ENCODE assay signal across 9 cellular contexts in the genomic region with DNA sequence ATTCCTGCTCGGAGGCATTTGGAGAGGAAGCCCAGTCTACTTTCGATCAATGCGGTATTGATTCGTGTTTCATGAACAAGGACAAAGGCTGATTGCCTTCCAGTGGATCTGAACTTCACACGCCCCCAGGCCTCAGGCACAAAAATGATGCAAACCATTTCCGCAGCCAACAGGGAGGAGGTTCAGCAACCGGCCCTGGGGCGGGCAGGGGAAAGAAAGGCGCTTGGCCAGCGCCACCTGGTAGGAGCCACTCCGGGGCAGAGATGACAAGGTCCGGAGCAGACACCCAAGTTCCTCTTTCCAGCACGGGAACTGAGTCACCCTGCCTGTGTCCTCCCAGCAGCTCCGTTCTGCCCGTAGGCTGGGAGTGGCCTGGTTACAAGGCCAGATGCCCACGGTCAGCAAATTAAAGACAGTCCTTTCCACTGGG.
A peak's percentile ranks its signal among the peaks of the same experiment; 100 is the strongest.
DNase-seq lines count a peak whose midpoint lies in the region; ATAC-seq and TF ChIP-seq lines count a peak whose summit lies in the region.
"Had no signal": no experiment of that assay in that cellular context is flagged by ENCODE, and none has a peak within 500 bp of the region (broad histone marks: within the 10 kb centered on the region; RNA-seq: fewer than 3 reads in every experiment).

No MANE protein-coding gene starts in this region.

- dilution Hi-C loops in IMR-90 (cut with HindIII; ENCODE audit: low sequenced_read_pairs, unreplicated experiment), result no loop called here

- ATAC-seq in IMR-90 (ENCODE audit: low read depth), result no peak
- peak; percentile 87 for ATAC-seq in body of pancreas
- ATAC-seq in right lobe of liver, result peak; percentile 92 to 97 (median 94)
- ATAC-seq in upper lobe of right lung, result peak; percentile 95
- no peak for ATAC-seq in HG03139 (IDR thresholded peaks at IDR 0.05; ENCODE audit: unreplicated experiment)
- ATAC-seq: naive thymus-derived CD8-positive, alpha-beta T cell had no signal

- no peaks in the 10 kb centered on the region for H3K79me1 ChIP-seq in IMR-90 (ENCODE audit: low read depth in 1 of 2, low read length in 2 of 2)

- H2AK5ac ChIP-seq in IMR-90 (ENCODE audit: low read depth, low read length), result peak overlapping the region; percentile 24; the same call in 1 of the 2 replicates

- TF ChIP-seq POLR2A in IMR-90 (IDR thresholded peaks at IDR 0.05; ENCODE audit: low read depth, low read length) (no peak), body of pancreas (IDR thresholded peaks at IDR 0.05) (peak in 2 of 3 donors; percentile 15 to 37), right lobe of liver (IDR thresholded peaks at IDR 0.05) (no peak)

- H2AFZ ChIP-seq in IMR-90 (replicated peaks; ENCODE audit: low read length, poor library complexity), result peak overlapping the region; percentile 26

- peak overlapping the region; percentile 4 for H3K4ac ChIP-seq in IMR-90 (ENCODE audit: low read depth, low read length)

- H3K27ac Mint-ChIP-seq in activated CD4-positive, alpha-beta T cell treated with anti-CD3 and anti-CD28 coated beads, Interleukin-2, amount 10 ng/mL, durations not matched to agents 24 days and 14 days, result no peak overlapping the region
- H3K27ac Mint-ChIP-seq: naive thymus-derived CD8-positive, alpha-beta T cell had no signal

- H4K8ac ChIP-seq in IMR-90 (ENCODE audit: low read depth in 2 of 2, low read length in 2 of 2), result peak overlapping the region in 1 of 2 experiments; percentile 35; a peak in 1 of 4 replicates

- no peak overlapping the region for H2BK5ac ChIP-seq in IMR-90 (ENCODE audit: low read depth, low read length, poor library complexity, severe bottlenecking)

- no peaks in the 10 kb centered on the region for H3K9me3 Mint-ChIP-seq in activated CD4-positive, alpha-beta T cell treated with anti-CD3 and anti-CD28 coated beads, Interleukin-2, amount 10 ng/mL, durations not matched to agents 24 days and 14 days

- H3K9ac ChIP-seq in IMR-90 (ENCODE audit: low read depth, low read length), result no peak overlapping the region

- H3K4me1 ChIP-seq in IMR-90 (ENCODE audit: control insufficient read depth, insufficient read depth, low read length) (peaks cover 13% of the 10 kb centered on the region), body of pancreas (peaks cover 30% of the 10 kb centered on the region), right lobe of liver (peaks cover 0 to 34% (median 17%) of the 10 kb centered on the region in 4 donors), upper lobe of right lung (peaks cover 24% of the 10 kb centered on the region)

- H3K27me3 ChIP-seq in BJ (ENCODE audit: control insufficient read depth, insufficient read depth, low read length) (no peaks in the 10 kb centered on the region), IMR-90 (ENCODE audit: control insufficient read depth, insufficient read depth, low read length) (no peaks in the 10 kb centered on the region), body of pancreas (no peaks in the 10 kb centered on the region), right lobe of liver (no peaks in the 10 kb centered on the region), upper lobe of right lung (no peaks in the 10 kb centered on the region)

- H3K56ac ChIP-seq in IMR-90 (ENCODE audit: extremely low read depth, insufficient read depth, low read length), result no peak overlapping the region

- BruUV-seq in IMR-90 (replicated peaks; lab: Mats Ljungman, UMichigan), result no TSS peak

- H3K36me3 Mint-ChIP-seq in activated CD4-positive, alpha-beta T cell treated with anti-CD3 and anti-CD28 coated beads, Interleukin-2, amount 10 ng/mL, durations not matched to agents 24 days and 14 days (ENCODE audit: low read depth), result no peaks in the 10 kb centered on the region
- H3K36me3 Mint-ChIP-seq: naive thymus-derived CD8-positive, alpha-beta T cell had no signal

- POLR2A ChIA-PET in BJ (lab: Charles Lee) (interaction anchor here (0.5 kb wide), 1 partner anchor 16 kb away, joined by 4 read pairs; no protein-coding TSS in a partner anchor), IMR-90 (lab: Charles Lee; ENCODE audit: unreplicated experiment) (no interaction called here)

- intact Hi-C loops in IMR-90 (cut with micrococcal nuclease) (no loop called here), body of pancreas (cut with DNase I) (no loop called here), right lobe of liver (cut with DNase I) (no loop called here), upper lobe of right lung (cut with DNase I) (no loop called here)
- intact Hi-C loops in activated CD4-positive, alpha-beta T cell treated with anti-CD3 and anti-CD28 coated beads, Interleukin-2, amount 10 ng/mL, durations not matched to agents 24 days and 14 days (cut with micrococcal nuclease), result no loop called here

- TF ChIP-seq CTCF in BJ (IDR thresholded peaks at IDR 0.05; ENCODE audit: insufficient read depth, low read depth, low read length), result no peak
- no peak for TF ChIP-seq CTCF in IMR-90 (conservative IDR thresholded peaks at IDR 0.05; ENCODE audit: low read depth, low read length)
- no peak for TF ChIP-seq CTCF in body of pancreas (IDR thresholded peaks at IDR 0.05)
- TF ChIP-seq CTCF in right lobe of liver (IDR thresholded peaks at IDR 0.05), result peak in 1 of 4 donors; percentile 18
- TF ChIP-seq CTCF in upper lobe of right lung (IDR thresholded peaks at IDR 0.05), result peak; percentile 11

- H3K4me3 ChIP-seq in BJ (ENCODE audit: low read depth, low read length), result no peak overlapping the region
- H3K4me3 ChIP-seq in IMR-90 (ENCODE audit: insufficient read depth, low read depth, low read length), result no peak overlapping the region
- no peak overlapping the region for H3K4me3 ChIP-seq in body of pancreas
- no peak overlapping the region for H3K4me3 ChIP-seq in right lobe of liver
- H3K4me3 ChIP-seq in upper lobe of right lung, result no peak overlapping the region

- CTCF ChIA-PET in BJ (lab: Yijun Ruan, JAX) (interaction anchor here (0.6 to 0.7 kb wide), 2 partner anchors 41 to 732 kb away, joined by 3 read pairs; no protein-coding TSS in a partner anchor), IMR-90 (lab: Yijun Ruan, JAX) (no interaction called here)

- peak; percentile 50 for DNase-seq in BJ (ENCODE audit: low read depth)
- no peak for DNase-seq in IMR-90
- peak; percentile 61 to 90 (median 66) for DNase-seq in body of pancreas
- DNase-seq in right lobe of liver, result peak; percentile 94 to 97 (median 97)
- DNase-seq in upper lobe of right lung, result peak; percentile 87
- DNase-seq in activated CD4-positive, alpha-beta T cell treated with anti-CD3 and anti-CD28 coated beads, Interleukin-2, amount 10 ng/mL, durations not matched to agents 24 days and 14 days, result no peak
- no peak for DNase-seq in activated effector memory CD4-positive, alpha-beta T cell treated with anti-CD3 and anti-CD28 coated beads, Interleukin-2, amount 50 U/mL, for 16 hours

- in situ Hi-C loops in IMR-90 (cut with MboI; ENCODE audit: low sequenced_read_pairs), result no loop called here

- no peaks in the 10 kb centered on the region for H3K36me3 ChIP-seq in BJ (ENCODE audit: control insufficient read depth, insufficient read depth, low read length)
- H3K36me3 ChIP-seq in IMR-90 (ENCODE audit: control insufficient read depth, insufficient read depth, low read length), result no peaks in the 10 kb centered on the region
- no peaks in the 10 kb centered on the region for H3K36me3 ChIP-seq in body of pancreas (replicated peaks in 1 of 2; ENCODE audit: insufficient read depth in 1 of 2, low read depth in 2 of 2)
- H3K36me3 ChIP-seq in right lobe of liver, result no peaks in the 10 kb centered on the region
- no peaks in the 10 kb centered on the region for H3K36me3 ChIP-seq in upper lobe of right lung

- H3K27ac ChIP-seq in IMR-90 (ENCODE audit: insufficient read depth, low read length) (0 out of 2 replicates have a peak overlapping the region, but pooled peaks have one; percentile 14), body of pancreas (peak overlapping the region; percentile 45 to 91 (median 74)), right lobe of liver (peak overlapping the region; percentile 74 to 85 (median 80)), upper lobe of right lung (peak overlapping the region; percentile 74)

- no peak overlapping the region for H2AK9ac ChIP-seq in IMR-90 (replicated peaks; ENCODE audit: low read depth, low read length, poor library complexity)

- peaks cover 6% of the 10 kb centered on the region for H3K9me3 ChIP-seq in IMR-90 (ENCODE audit: control insufficient read depth, insufficient read depth, low read length)
- no peaks in the 10 kb centered on the region for H3K9me3 ChIP-seq in body of pancreas
- no peaks in the 10 kb centered on the region for H3K9me3 ChIP-seq in right lobe of liver
- no peaks in the 10 kb centered on the region for H3K9me3 ChIP-seq in upper lobe of right lung

- H3K14ac ChIP-seq in IMR-90 (replicated peaks; ENCODE audit: low read depth, low read length), result no peak overlapping the region

- H3K23ac ChIP-seq in IMR-90 (ENCODE audit: low read depth, low read length), result no peak overlapping the region

- H3K18ac ChIP-seq in IMR-90 (ENCODE audit: low read depth, low read length), result peak overlapping the region; percentile 67; the same call in 1 of the 2 replicates

- no peak overlapping the region for H4K91ac ChIP-seq in IMR-90 (ENCODE audit: insufficient read depth, low read depth, low read length)

- H2BK120ac ChIP-seq in IMR-90 (ENCODE audit: low read depth, low read length), result peak overlapping the region; percentile 57; the same call in 1 of the 2 replicates

- peaks cover 11% of the 10 kb centered on the region for H3K27me3 Mint-ChIP-seq in activated CD4-positive, alpha-beta T cell treated with anti-CD3 and anti-CD28 coated beads, Interleukin-2, amount 10 ng/mL, durations not matched to agents 24 days and 14 days

- TF ChIP-seq RAD21 in IMR-90 (IDR thresholded peaks at IDR 0.05; ENCODE audit: low read length), result no peak

- peaks cover 8% of the 10 kb centered on the region for H3K9me1 ChIP-seq in IMR-90 (ENCODE audit: insufficient read depth, low read length)

- no peak overlapping the region; the same call in 2 of the 3 replicates for H2BK15ac ChIP-seq in IMR-90 (ENCODE audit: low read depth, low read length)

- no peaks in the 10 kb centered on the region for H3K4me1 Mint-ChIP-seq in activated CD4-positive, alpha-beta T cell treated with anti-CD3 and anti-CD28 coated beads, Interleukin-2, amount 10 ng/mL, durations not matched to agents 24 days and 14 days
- H3K4me1 Mint-ChIP-seq: naive thymus-derived CD8-positive, alpha-beta T cell had no signal

- 74% methylated on average over 10 of the region's 16 CpGs; no CpG with 5 or more reads in 1 of the 2 experiments for WGBS in IMR-90 (ENCODE audit: extremely low coverage in 2 of 2, insufficient read length in 1 of 2), 2 experiments
- WGBS in body of pancreas, 2 donors, result 12 to 39% methylated on average over 14 to 16 of the region's 16 CpGs
- 32% methylated on average over 8 of the region's 16 CpGs for WGBS in right lobe of liver (ENCODE audit: insufficient coverage, low coverage, low lambda C conversion rate, missing lambda C conversion rate)

- H2BK20ac ChIP-seq in IMR-90 (ENCODE audit: low read depth, low read length), result no peak overlapping the region

- H3K4me3 Mint-ChIP-seq in activated CD4-positive, alpha-beta T cell treated with anti-CD3 and anti-CD28 coated beads, Interleukin-2, amount 10 ng/mL, durations not matched to agents 24 days and 14 days, result no peak overlapping the region
- H3K4me3 Mint-ChIP-seq: naive thymus-derived CD8-positive, alpha-beta T cell had no signal

- H3K4me2 ChIP-seq in IMR-90 (ENCODE audit: low read depth, low read length), result no peak overlapping the region

- H4K5ac ChIP-seq in IMR-90 (ENCODE audit: low read depth, low read length), result no peak overlapping the region; the same call in 1 of the 2 replicates

- no peaks in the 10 kb centered on the region for H4K20me1 ChIP-seq in IMR-90 (ENCODE audit: insufficient read depth, low read length)

Comparison
In these comparisons a context has a peak if more than half of its experiments do, and no peak if none do; other contexts are left out.
1. DNase-seq: peak in BJ (single experiment), body of pancreas (4 of 4), right lobe of liver (3 of 3) and upper lobe of right lung (single experiment); none in IMR-90 (single experiment), activated CD4-positive, alpha-beta T cell treated with anti-CD3 and anti-CD28 coated beads, Interleukin-2, amount 10 ng/mL, durations not matched to agents 24 days and 14 days (single experiment) and activated effector memory CD4-positive, alpha-beta T cell treated with anti-CD3 and anti-CD28 coated beads, Interleukin-2, amount 50 U/mL, for 16 hours (single experiment).
2. ATAC-seq: peak in body of pancreas (single experiment), right lobe of liver (4 of 4) and upper lobe of right lung (single experiment); none in IMR-90 (single experiment) and HG03139 (single experiment).
3. H3K27ac ChIP-seq: peak in every context shown above with its lines; median percentile 80 in right lobe of liver; 74 in body of pancreas; 74 in upper lobe of right lung; 14 in IMR-90.
4. POLR2A ChIP-seq: peak in body of pancreas (2 of 3); none in IMR-90 (single experiment) and right lobe of liver (single experiment).